In genomic region chr3:42510325-42510724, GRCh38 we compare ENCODE assay signal across 17 cellular contexts. TPM values are rescaled to one million over a fixed set of nuclear protein-coding genes. Genes with fewer than 3 reads are reported as not detected.
DNase-seq lines count a peak whose midpoint lies in the region; ATAC-seq and TF ChIP-seq lines count a peak whose summit lies in the region.
"Had no signal": no experiment of that assay in that cellular context is flagged by ENCODE, and none has a peak within 500 bp of the region (broad histone marks: within the 10 kb centered on the region; RNA-seq: fewer than 3 reads in every experiment).

No MANE protein-coding gene starts in this region.

- dilution Hi-C loops in mammary epithelial cell (cut with HindIII; ENCODE audit: low sequenced_read_pairs): no loop called here

- TF ChIP-seq POLR2A in breast epithelium (IDR thresholded peaks at IDR 0.05) (no peak), right lobe of liver (IDR thresholded peaks at IDR 0.05) (no peak), transverse colon (IDR thresholded peaks at IDR 0.05) (peak; percentile 30)

- H4K20me1 ChIP-seq in mammary epithelial cell (ENCODE audit: insufficient read depth, low read length): no peaks in the 10 kb centered on the region

- H2AFZ ChIP-seq in mammary epithelial cell (ENCODE audit: low read depth, low read length): no peak overlapping the region

- peaks cover 0 to 4% of the 10 kb centered on the region in 2 donors for H3K4me1 ChIP-seq in breast epithelium
- peaks cover 12% of the 10 kb centered on the region for H3K4me1 ChIP-seq in mammary epithelial cell (ENCODE audit: insufficient read depth, low read length)
- H3K4me1 ChIP-seq in right lobe of liver: no peaks in the 10 kb centered on the region
- H3K4me1 ChIP-seq in transverse colon: peaks cover 20 to 78% (median 52%) of the 10 kb centered on the region in 4 donors

- H3K4me1 Mint-ChIP-seq in activated T-helper 17 cell treated with anti-CD3 and anti-CD28 coated beads, Interleukin-2, amount 50 U/mL, for 72 hours: peaks cover 29% of the 10 kb centered on the region

- no peaks in the 10 kb centered on the region for H3K36me3 ChIP-seq in breast epithelium
- H3K36me3 ChIP-seq in mammary epithelial cell (ENCODE audit: insufficient read depth, low read length): no peaks in the 10 kb centered on the region
- H3K36me3 ChIP-seq in right lobe of liver: no peaks in the 10 kb centered on the region
- H3K36me3 ChIP-seq in transverse colon: no peaks in the 10 kb centered on the region

- BruUV-seq in mammary epithelial cell (replicated peaks; lab: Mats Ljungman, UMichigan): no TSS peak

- H3K4me2 ChIP-seq in mammary epithelial cell (ENCODE audit: insufficient read depth, low read depth, low read length): no peak overlapping the region

- H3K9ac ChIP-seq in mammary epithelial cell (ENCODE audit: insufficient read depth, low read length): no peak overlapping the region

- in situ Hi-C loops in mammary epithelial cell (cut with MboI; ENCODE audit: low sequenced_read_pairs in 2 of 2): no loop called here
- in situ Hi-C loops in transverse colon (cut with MboI; ENCODE audit: low pct_ligation_motif_present in 1 of 4, low pct_unique_long_range_greater_than_20kb in 1 of 4, low sequenced_read_pairs in 3 of 4): no loop called here

- no peak for ATAC-seq in activated T-helper 17 cell treated with anti-CD3 and anti-CD28 coated beads, Interleukin-2, amount 50 U/mL, for 72 hours (replicated peaks)
- ATAC-seq in right lobe of liver (peak in 3 of 4 donors; percentile 17 to 52 (median 37)), HG03139 (IDR thresholded peaks at IDR 0.05; ENCODE audit: unreplicated experiment) (no peak)
- ATAC-seq: Panc1 had no signal

- H3K27ac ChIP-seq in breast epithelium (peak overlapping the region; percentile 1 to 38), mammary epithelial cell (ENCODE audit: insufficient read depth, low read depth, low read length) (no peak overlapping the region), right lobe of liver (no peak overlapping the region), transverse colon (peak overlapping the region; percentile 40 to 85 (median 66))

- H3K9me3 ChIP-seq in breast epithelium: no peaks in the 10 kb centered on the region
- no peaks in the 10 kb centered on the region for H3K9me3 ChIP-seq in mammary epithelial cell (replicated peaks; ENCODE audit: insufficient read depth, low read length)
- H3K9me3 ChIP-seq in right lobe of liver: no peaks in the 10 kb centered on the region
- H3K9me3 ChIP-seq in transverse colon: no peaks in the 10 kb centered on the region

- no peaks in the 10 kb centered on the region for H3K36me3 Mint-ChIP-seq in activated T-helper 17 cell treated with anti-CD3 and anti-CD28 coated beads, Interleukin-2, amount 50 U/mL, for 72 hours (ENCODE audit: low read depth)

- TF ChIP-seq EP300 in transverse colon (IDR thresholded peaks at IDR 0.05; ENCODE audit: low read depth): no peak

- H3K4me3 ChIP-seq in breast epithelium: no peak overlapping the region
- H3K4me3 ChIP-seq in mammary epithelial cell (replicated peaks in 1 of 3; ENCODE audit: insufficient read depth in 1 of 3, low read depth in 2 of 3, low read length in 3 of 3): no peak overlapping the region
- no peak overlapping the region for H3K4me3 ChIP-seq in right lobe of liver
- no peak overlapping the region for H3K4me3 ChIP-seq in transverse colon

- TF ChIP-seq CTCF in breast epithelium (IDR thresholded peaks at IDR 0.05) (no peak), mammary epithelial cell (conservative IDR thresholded peaks at IDR 0.05 in 1 of 2, IDR thresholded peaks at IDR 0.05 in 1 of 2; ENCODE audit: extremely low read depth in 1 of 2, insufficient read depth in 1 of 2, low read depth in 1 of 2, low read length in 2 of 2) (no peak), right lobe of liver (IDR thresholded peaks at IDR 0.05) (no peak), transverse colon (IDR thresholded peaks at IDR 0.05) (no peak)

- no peaks in the 10 kb centered on the region for H3K9me3 Mint-ChIP-seq in activated T-helper 17 cell treated with anti-CD3 and anti-CD28 coated beads, Interleukin-2, amount 50 U/mL, for 72 hours
- H3K9me3 Mint-ChIP-seq: CD14-positive monocyte, HFFc6 had no signal

- CTCF ChIA-PET in mammary epithelial cell (lab: Charles Lee; ENCODE audit: low non-redundant PET): no interaction called here

- DNase-seq in breast epithelium (ENCODE audit: low spot score in 2 of 2) (no peak), mammary epithelial cell (no peak), right lobe of liver (peak in 1 of 3 donors; percentile 51), transverse colon (peak; percentile 58), SHP77 (lab: John Stamatoyannopoulos, UW) (no peak), NCI-H69 (lab: John Stamatoyannopoulos, UW) (no peak)
- DNase-seq: COR-L47, HFFc6, NCI-H1105 treated with DMSO at 0.1 percent for 48 hours, NCI-H187 treated with DMSO at 0.1 percent for 48 hours, NCI-H446, NCI-H774 had no signal

- peak overlapping the region; percentile 25 for H3K27ac Mint-ChIP-seq in activated T-helper 17 cell treated with anti-CD3 and anti-CD28 coated beads, Interleukin-2, amount 50 U/mL, for 72 hours
- H3K27ac Mint-ChIP-seq: HFFc6 had no signal

- H3K4me3 Mint-ChIP-seq in activated T-helper 17 cell treated with anti-CD3 and anti-CD28 coated beads, Interleukin-2, amount 50 U/mL, for 72 hours: no peak overlapping the region
- H3K4me3 Mint-ChIP-seq: CD14-positive monocyte, HFFc6 had no signal

- no peaks in the 10 kb centered on the region for H3K27me3 Mint-ChIP-seq in activated T-helper 17 cell treated with anti-CD3 and anti-CD28 coated beads, Interleukin-2, amount 50 U/mL, for 72 hours

- H3K79me2 ChIP-seq in mammary epithelial cell (ENCODE audit: insufficient read depth, low read length): no peaks in the 10 kb centered on the region

- H3K27me3 ChIP-seq in breast epithelium (no peaks in the 10 kb centered on the region), mammary epithelial cell (ENCODE audit: insufficient read depth, low read length) (no peaks in the 10 kb centered on the region), right lobe of liver (no peaks in the 10 kb centered on the region), transverse colon (no peaks in the 10 kb centered on the region)

- intact Hi-C loops in breast epithelium (cut with DNase I; ENCODE audit: low total_unique reads): no loop called here
- intact Hi-C loops in mammary epithelial cell (cut with micrococcal nuclease): no loop called here
- intact Hi-C loops in right lobe of liver (cut with DNase I): no loop called here
- intact Hi-C loops in transverse colon (cut with DNase I; ENCODE audit: low total_unique reads): no loop called here

- 89% methylated on average over 4 of the region's 4 CpGs for whole genome bisulfite sequencing in mammary epithelial cell (ENCODE audit: low coverage, missing lambda C conversion rate)
- WGBS in right lobe of liver (ENCODE audit: insufficient coverage, low coverage, low lambda C conversion rate, missing lambda C conversion rate): 40% methylated on average over 1 of the region's 4 CpGs
- WGBS in transverse colon (ENCODE audit: low coverage in 1 of 2), 2 donors: 61% methylated on average over 4 of the region's 4 CpGs; no CpG with 5 or more reads in 1 of the 2 donors

RNA-seq across cellular contexts. Expression of gene VIPR1, which starts 7.9 kb away (rescaled TPM):
- total RNA-seq in breast epithelium (10 to 100 TPM; 16.3 to 40.2 (median 25.2) TPM), mammary epithelial cell (10 to 100 TPM in 1 of 2 donors, 1 to 10 TPM in 1; 4.7 to 21.3 TPM), right lobe of liver (10 to 100 TPM in 5 of 6 experiments, 1 to 10 TPM in 1; 1.9 to 34.5 (median 18.2) TPM), transverse colon (100 to 1,000 TPM; 121 to 565 (median 254) TPM)
- 0.77 TPM for polyA plus RNA-seq in mammary epithelial cell
- 12.5 TPM for polyA minus RNA-seq in mammary epithelial cell
- 10 to 100 TPM in 1 of 2 donors, 1 to 10 TPM in 1; 1.9 to 12.1 TPM for total RNA-seq in activated T-helper 17 cell treated with anti-CD3 and anti-CD28 coated beads, Interleukin-2, amount 50 U/mL, for 72 hours
- total RNA-seq: H4, HFFc6 had no signal

Comparison
In these comparisons a context has a peak if more than half of its experiments do, and no peak if none do; other contexts are left out.
1. H3K27ac ChIP-seq: peak in breast epithelium (2 of 2) and transverse colon (4 of 4); none in mammary epithelial cell (single experiment) and right lobe of liver (0 of 3).
2. ATAC-seq: peak in right lobe of liver (3 of 4); none in activated T-helper 17 cell treated with anti-CD3 and anti-CD28 coated beads, Interleukin-2, amount 50 U/mL, for 72 hours (single experiment) and HG03139 (single experiment).